Comparison of ENCODE assay signal across 10 cellular contexts in genomic region chr13:101858869-101859268, GRCh38.
"Had no signal": no experiment of that assay in that cellular context is flagged by ENCODE, and none has a peak within 500 bp of the region (broad histone marks: within the 10 kb centered on the region; RNA-seq: fewer than 3 reads in every experiment).

No MANE protein-coding gene starts in this region.

- H3K27ac ChIP-seq: GM23248 had no signal

- ATAC-seq: GM23338, HCT116 had no signal

- H3K4me1 ChIP-seq: HAP-1 had no signal

- H2AFZ ChIP-seq: GM23248, GM23338 had no signal

- H3K36me3 ChIP-seq: HAP-1 had no signal

- FAIRE-seq: H1 had no signal

- DNase-seq: GM23248, GOT3, H7, H9, HCEC 1CT, HFFc6 had no signal

- H3K4me2 ChIP-seq: GM23338 had no signal

- H3K4me3 ChIP-seq: GM23248, GM23338, HAP-1 had no signal

- H3K9me3 ChIP-seq: HAP-1 had no signal

- H3K9ac ChIP-seq: GM23248 had no signal
